9 cellular contexts compared by ENCODE assay signal in the genomic region with DNA sequence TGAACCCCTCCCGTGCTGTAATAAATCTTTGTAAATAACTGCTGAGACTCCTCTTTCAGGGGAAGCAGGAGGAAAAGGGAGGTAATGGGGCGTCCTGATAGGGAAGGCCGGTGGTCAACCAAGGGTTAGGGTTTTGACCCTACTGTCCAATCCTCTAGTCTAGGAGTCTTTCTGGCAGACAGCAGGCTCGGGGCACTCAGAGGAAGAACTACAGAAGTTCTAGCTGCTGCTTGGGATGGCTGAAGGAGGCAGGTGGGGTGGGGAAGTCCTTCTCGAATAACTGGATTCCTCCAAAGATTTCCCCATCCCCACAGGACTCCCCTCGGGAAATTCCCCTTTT. TPM values are rescaled to one million over a fixed set of nuclear protein-coding genes. Genes with fewer than 3 reads are reported as not detected.
A peak's percentile ranks its signal among the peaks of the same experiment; 100 is the strongest.
DNase-seq lines count a peak whose midpoint lies in the region; ATAC-seq, FAIRE-seq and TF ChIP-seq lines count a peak whose summit lies in the region.
"Had no signal": no experiment of that assay in that cellular context is flagged by ENCODE, and none has a peak within 500 bp of the region (broad histone marks: within the 10 kb centered on the region; RNA-seq: fewer than 3 reads in every experiment).

No MANE protein-coding gene starts in this region.

- no peaks in the 10 kb centered on the region for H3F3A ChIP-seq in SK-N-SH (replicated peaks; ENCODE audit: insufficient read depth)

- no peak for TF ChIP-seq EP300 in SK-N-SH (IDR thresholded peaks at IDR 0.05; ENCODE audit: borderline replicate concordance in 1 of 2, low read depth in 1 of 2, low read length in 1 of 2)

- WGBS in SK-N-SH (ENCODE audit: low lambda C conversion rate) = 30% methylated on average over 6 of the region's 6 CpGs
- WGBS in small intestine, 3 donors = 14 to 23% (median 16%) methylated on average over 6 of the region's 6 CpGs

- H3K4me2 ChIP-seq in SK-N-SH = peak overlapping the region; percentile 83

- H3K9me3 ChIP-seq in A673 (ENCODE audit: low read depth, low read length, poor library complexity, severe bottlenecking) (no peaks in the 10 kb centered on the region), SK-N-SH (no peaks in the 10 kb centered on the region), small intestine (ENCODE audit: control insufficient read depth, low read depth) (no peaks in the 10 kb centered on the region)

- peaks cover 45% of the 10 kb centered on the region for H3K79me2 ChIP-seq in SK-N-SH (ENCODE audit: insufficient read depth)

- peak; percentile 11 for ATAC-seq in GM21529 (IDR thresholded peaks at IDR 0.05; ENCODE audit: unreplicated experiment)
- ATAC-seq in GM18858 (IDR thresholded peaks at IDR 0.05; ENCODE audit: unreplicated experiment) = no peak

- no TSS peak for BruUV-seq in A673 (replicated peaks; lab: Mats Ljungman, UMichigan)

- intact Hi-C loops in A673 (cut with micrococcal nuclease; ENCODE audit: unreplicated experiment) = no loop called here

- TF ChIP-seq RAD21 in SK-N-SH (IDR thresholded peaks at IDR 0.05; ENCODE audit: low read length) = no peak

- FAIRE-seq in small intestine (lab: Jason Lieb, UNC) = no peak

- CTCF ChIA-PET in A673 (lab: Charles Lee) (no interaction called here), SK-N-SH (lab: Yijun Ruan, JAX) (interaction anchor here (2.4 to 17.4 kb wide), 3 partner anchors 14 to 89 kb away, joined by 9 to 332 read pairs (median 93); a partner anchor contains a TSS)

- H3K36me3 ChIP-seq in A673 (ENCODE audit: insufficient read depth, low read length, poor library complexity, severe bottlenecking) (no peaks in the 10 kb centered on the region), SK-N-SH (replicated peaks in 1 of 2; ENCODE audit: control insufficient read depth in 1 of 2, insufficient read depth in 2 of 2, low read length in 1 of 2) (no peaks in the 10 kb centered on the region), small intestine (ENCODE audit: control insufficient read depth in 2 of 2, insufficient read depth in 2 of 2, low read length in 2 of 2) (no peaks in the 10 kb centered on the region)

- H2AFZ ChIP-seq in SK-N-SH (ENCODE audit: low read depth) = peak overlapping the region; percentile 89; the same call in 1 of the 2 replicates

- H4K20me1 ChIP-seq in SK-N-SH (ENCODE audit: insufficient read depth) = no peaks in the 10 kb centered on the region

- peak overlapping the region; percentile 74 for H3K4me3 ChIP-seq in A673 (ENCODE audit: low read depth, low read length, poor library complexity, severe bottlenecking)
- H3K4me3 ChIP-seq in SK-N-SH (ENCODE audit: low read depth in 2 of 2, low read length in 1 of 2) = peak overlapping the region; percentile 88 to 97
- H3K4me3 ChIP-seq in foreskin fibroblast (ENCODE audit: low read depth in 1 of 2, low read length in 2 of 2) = peak overlapping the region; percentile 81 to 97
- peak overlapping the region in 1 of 2 donors; percentile 81 for H3K4me3 ChIP-seq in small intestine (ENCODE audit: low read depth in 1 of 2, low read length in 2 of 2)

- H3K27me3 ChIP-seq in A673 (replicated peaks; ENCODE audit: insufficient read depth, low read depth, low read length, poor library complexity) (no peaks in the 10 kb centered on the region), SK-N-SH (ENCODE audit: insufficient read depth) (no peaks in the 10 kb centered on the region), small intestine (ENCODE audit: control insufficient read depth in 2 of 2, insufficient read depth in 2 of 2, low read length in 2 of 2) (no peaks in the 10 kb centered on the region)

- peak overlapping the region; percentile 86 for H3K9ac ChIP-seq in SK-N-SH

- peak overlapping the region; percentile 85 for H3K27ac ChIP-seq in A673 (ENCODE audit: low read depth, low read length, poor library complexity, severe bottlenecking)
- peak overlapping the region; percentile 59 to 77; a peak in 2 of 4 replicates for H3K27ac ChIP-seq in SK-N-SH (ENCODE audit: low read depth in 2 of 2, low read length in 1 of 2)
- H3K27ac ChIP-seq in small intestine (ENCODE audit: low read depth in 1 of 2, low read length in 1 of 2) = peak overlapping the region; percentile 80 to 86

- DNase-seq in A673 (ENCODE audit: low spot score) = no peak
- DNase-seq in SK-N-SH = no peak
- no peak for DNase-seq in foreskin fibroblast
- no peak for DNase-seq in small intestine
- DNase-seq in activated gamma-delta T cell treated with Interleukin-2 at 50 U/mL for 16 hours = no peak
- DNase-seq in putamen (ENCODE audit: low spot score) = no peak

- H3K4me1 ChIP-seq in A673 (ENCODE audit: insufficient read depth, low read length, poor library complexity, severe bottlenecking) (peaks cover 6% of the 10 kb centered on the region), SK-N-SH (ENCODE audit: control insufficient read depth in 1 of 2, insufficient read depth in 2 of 2, low read depth in 1 of 2, low read length in 1 of 2) (peaks cover 0 to 21% of the 10 kb centered on the region in 2 experiments; a peak in 2 of 4 replicates), small intestine (ENCODE audit: control insufficient read depth in 2 of 2, insufficient read depth in 1 of 2, low read depth in 1 of 2, low read length in 1 of 2) (peaks cover 7 to 12% of the 10 kb centered on the region in 2 donors)

- no peak for TF ChIP-seq CTCF in A673 (conservative IDR thresholded peaks at IDR 0.05; ENCODE audit: low read depth, low read length)
- no peak for TF ChIP-seq CTCF in SK-N-SH (IDR thresholded peaks at IDR 0.05)
- no peak for TF ChIP-seq CTCF in foreskin fibroblast (IDR thresholded peaks at IDR 0.05; ENCODE audit: low read depth, low read length)

- no peaks in the 10 kb centered on the region for H3K9me2 ChIP-seq in SK-N-SH

- POLR2A ChIA-PET in A673 (lab: Charles Lee; ENCODE audit: low non-redundant PET) = no interaction called here
- POLR2A ChIA-PET in SK-N-SH (lab: Yijun Ruan, JAX) = no interaction called here

TF ChIP-seq in SK-N-SH, 30 proteins besides CTCF, POLR2A, EP300 and RAD21:
- TF ChIP-seq, protein P1, sequence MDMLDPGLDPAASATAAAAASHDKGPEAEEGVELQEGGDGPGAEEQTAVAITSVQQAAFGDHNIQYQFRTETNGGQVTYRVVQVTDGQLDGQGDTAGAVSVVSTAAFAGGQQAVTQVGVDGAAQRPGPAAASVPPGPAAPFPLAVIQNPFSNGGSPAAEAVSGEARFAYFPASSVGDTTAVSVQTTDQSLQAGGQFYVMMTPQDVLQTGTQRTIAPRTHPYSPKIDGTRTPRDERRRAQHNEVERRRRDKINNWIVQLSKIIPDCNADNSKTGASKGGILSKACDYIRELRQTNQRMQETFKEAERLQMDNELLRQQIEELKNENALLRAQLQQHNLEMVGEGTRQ (IDR thresholded peaks at IDR 0.05; ENCODE audit: borderline replicate concordance, low read depth, low read length) = no peak
- TF ChIP-seq FOXJ3 (CRISPR knock-in tag; IDR thresholded peaks at IDR 0.05) = no peak
- TF ChIP-seq POLR2AphosphoS5 (IDR thresholded peaks at IDR 0.05; ENCODE audit: low read depth, low read length) = no peak
- TF ChIP-seq MEF2A (IDR thresholded peaks at IDR 0.05; ENCODE audit: borderline replicate concordance, low read depth) = no peak
- TF ChIP-seq, protein P2, sequence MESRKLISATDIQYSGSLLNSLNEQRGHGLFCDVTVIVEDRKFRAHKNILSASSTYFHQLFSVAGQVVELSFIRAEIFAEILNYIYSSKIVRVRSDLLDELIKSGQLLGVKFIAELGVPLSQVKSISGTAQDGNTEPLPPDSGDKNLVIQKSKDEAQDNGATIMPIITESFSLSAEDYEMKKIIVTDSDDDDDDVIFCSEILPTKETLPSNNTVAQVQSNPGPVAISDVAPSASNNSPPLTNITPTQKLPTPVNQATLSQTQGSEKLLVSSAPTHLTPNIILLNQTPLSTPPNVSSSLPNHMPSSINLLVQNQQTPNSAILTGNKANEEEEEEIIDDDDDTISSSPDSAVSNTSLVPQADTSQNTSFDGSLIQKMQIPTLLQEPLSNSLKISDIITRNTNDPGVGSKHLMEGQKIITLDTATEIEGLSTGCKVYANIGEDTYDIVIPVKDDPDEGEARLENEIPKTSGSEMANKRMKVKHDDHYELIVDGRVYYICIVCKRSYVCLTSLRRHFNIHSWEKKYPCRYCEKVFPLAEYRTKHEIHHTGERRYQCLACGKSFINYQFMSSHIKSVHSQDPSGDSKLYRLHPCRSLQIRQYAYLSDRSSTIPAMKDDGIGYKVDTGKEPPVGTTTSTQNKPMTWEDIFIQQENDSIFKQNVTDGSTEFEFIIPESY (IDR thresholded peaks at IDR 0.05; ENCODE audit: borderline replicate concordance, low read depth) = no peak
- TF ChIP-seq RXRA (IDR thresholded peaks at IDR 0.05; ENCODE audit: borderline replicate concordance, low read depth) = no peak

RNA-seq across cellular contexts. Expression of a gene that starts 0.4 kb away (rescaled TPM):
- total RNA-seq in A673 (2021) = 21.3 and 31.4 TPM in 2 replicates
- 76.8 and 78.0 TPM in 2 replicates for polyA plus RNA-seq in SK-N-SH (2012; rRNA removed)
- 32.5 and 44.3 TPM in 2 replicates for polyA plus RNA-seq in SK-N-SH (2012; cell fraction: cytosol; rRNA removed)
- polyA plus RNA-seq in SK-N-SH (2012; cell fraction: nucleus; rRNA removed) = 330 and 615 TPM in 2 replicates
- polyA plus RNA-seq in small intestine = 10 to 100 TPM; 56.0 to 80.2 (median 72.0) TPM

RNA-seq across cellular contexts. Expression of a gene that starts 9.8 kb away (rescaled TPM):
- 8.2 and 11.7 TPM in 2 replicates for total RNA-seq in A673 (2021)
- polyA plus RNA-seq in SK-N-SH (2012; rRNA removed) (0.05 and 0.07 TPM in 2 replicates), small intestine (100 to 1,000 TPM in 1 of 3 donors, 10 to 100 TPM in 2; 44.9 to 266 (median 46.7) TPM)
- 0.05 and 0.12 TPM in 2 replicates for polyA plus RNA-seq in SK-N-SH (2012; cell fraction: cytosol; rRNA removed)
- not detected in 2 replicates for polyA plus RNA-seq in SK-N-SH (2012; cell fraction: nucleus; rRNA removed)
- total RNA-seq: myocyte had no signal

RNA-seq across cellular contexts. Expression of a gene that starts 28.6 kb away (rescaled TPM):
- 0.54 and 0.79 TPM in 2 replicates for total RNA-seq in A673 (2021)
- polyA plus RNA-seq in SK-N-SH (2012; rRNA removed) (0.43 and 0.67 TPM in 2 replicates), small intestine (10 to 100 TPM in 1 of 3 donors, 1 to 10 TPM in 1, under 1 TPM in 1; 0.85 to 27.6 (median 5.4) TPM)
- polyA plus RNA-seq in SK-N-SH (2012; cell fraction: cytosol; rRNA removed) = 0.08 and 0.13 TPM in 2 replicates
- 3.6 and 4.0 TPM in 2 replicates for polyA plus RNA-seq in SK-N-SH (2012; cell fraction: nucleus; rRNA removed)

RNA-seq across cellular contexts. Expression of a gene that starts 28.8 kb away (rescaled TPM):
- total RNA-seq in A673 (2021) = not detected in 2 replicates
- polyA plus RNA-seq in SK-N-SH (2012; rRNA removed) (not detected in 2 replicates), small intestine (under 1 TPM in 2 of 3 donors, not detected in 1; 0.04 to 0.27 TPM)
- not detected in 2 replicates for polyA plus RNA-seq in SK-N-SH (2012; cell fraction: cytosol; rRNA removed)
- 0.04 TPM in 1 of 2 replicates, not detected in the other for polyA plus RNA-seq in SK-N-SH (2012; cell fraction: nucleus; rRNA removed)

RNA-seq across cellular contexts. Expression of a gene that starts 31.7 kb away (rescaled TPM):
- not detected in 2 replicates for total RNA-seq in A673 (2021)
- 0.05 and 0.07 TPM in 2 replicates for polyA plus RNA-seq in SK-N-SH (2012; rRNA removed)
- polyA plus RNA-seq in SK-N-SH (2012; cell fraction: cytosol; rRNA removed) = 0.03 and 0.07 TPM in 2 replicates
- polyA plus RNA-seq in SK-N-SH (2012; cell fraction: nucleus; rRNA removed) = 0.07 and 0.21 TPM in 2 replicates
- 1 to 10 TPM; 3.4 to 7.8 (median 6.5) TPM for polyA plus RNA-seq in small intestine

Comparison
In these comparisons a context has a peak if more than half of its experiments do, and no peak if none do; other contexts are left out.
1. RNA of a gene that starts 9.8 kb away (polyA plus RNA-seq): 44.9 to 266 TPM in small intestine; 0.05 to 0.12 TPM in SK-N-SH; every median in the first group is over 10 times any median in the second.
2. Peak in every context shown above with its lines, with median percentiles within 50 percentile points of each other: H3K27ac ChIP-seq.